In the genomic region with DNA sequence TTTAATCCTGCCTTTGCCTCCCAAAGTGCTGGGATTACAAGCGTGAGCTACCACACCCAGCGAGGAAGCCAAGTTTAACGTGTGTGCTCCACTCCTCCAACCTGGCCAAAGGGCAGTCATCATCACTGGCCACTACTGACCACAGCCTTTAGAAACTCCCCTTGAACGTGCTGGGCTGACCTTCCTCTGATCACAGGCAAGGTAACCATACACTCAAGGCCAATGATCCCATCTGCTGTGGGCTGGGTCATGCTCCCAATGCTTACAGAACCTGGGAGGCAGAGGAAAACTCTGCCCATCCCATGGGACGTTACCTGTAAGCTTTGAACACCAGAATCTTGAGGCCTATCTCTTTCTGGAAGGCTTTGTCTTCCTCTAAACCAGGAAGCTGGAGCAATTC, we compare ENCODE assay signal across 5 cellular contexts. TPM values are rescaled to one million over a fixed set of nuclear protein-coding genes. Genes with fewer than 3 reads are reported as not detected.
"Had no signal": no experiment of that assay in that cellular context is flagged by ENCODE, and none has a peak within 500 bp of the region (broad histone marks: within the 10 kb centered on the region; RNA-seq: fewer than 3 reads in every experiment).

No MANE protein-coding gene starts in this region.

RNA-seq across cellular contexts. Expression of a gene that starts 51.9 kb away (rescaled TPM):
- total RNA-seq: HepG2, HT-29, HT1080, IMR-90, K562 had no signal
